ENCODE assay signal across 1 cellular context in the genomic region with DNA sequence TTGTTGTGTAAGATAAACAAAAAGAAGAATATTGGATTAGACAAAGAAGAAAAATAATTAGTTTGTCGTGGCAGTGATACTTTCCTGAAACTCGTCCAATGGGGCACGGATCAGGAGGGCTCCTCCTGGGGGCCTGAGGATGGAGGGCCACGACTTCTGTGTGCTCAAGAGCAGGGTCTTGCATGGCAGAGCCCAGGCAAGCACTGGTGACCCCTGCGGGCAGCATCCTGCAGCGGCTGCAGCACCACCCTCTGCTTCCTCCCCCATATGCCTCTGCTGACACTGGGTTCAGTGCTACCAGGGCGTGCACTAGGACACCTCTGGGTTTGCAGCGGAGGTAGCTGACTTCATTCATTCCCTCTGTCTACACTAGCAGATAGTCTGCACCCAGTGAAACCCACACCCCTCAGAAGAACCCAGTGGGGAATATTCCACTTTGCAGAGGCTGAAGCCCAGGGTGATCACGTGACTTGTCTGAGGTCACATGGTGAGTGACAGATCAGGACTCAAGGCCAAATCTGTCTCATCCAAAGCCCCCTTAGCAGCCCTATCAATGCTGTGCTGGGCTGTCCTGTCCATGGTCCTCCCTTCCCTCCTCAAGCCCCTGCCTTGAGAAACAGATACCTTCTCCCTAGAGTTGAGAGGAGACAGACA.
TF ChIP-seq lines count a peak whose summit lies in the region.

No MANE protein-coding gene starts in this region.

TF ChIP-seq in GM23338, 12 proteins besides CTCF, POLR2A, EP300 and RAD21 (continued from another document):
- TF ChIP-seq, protein P1, sequence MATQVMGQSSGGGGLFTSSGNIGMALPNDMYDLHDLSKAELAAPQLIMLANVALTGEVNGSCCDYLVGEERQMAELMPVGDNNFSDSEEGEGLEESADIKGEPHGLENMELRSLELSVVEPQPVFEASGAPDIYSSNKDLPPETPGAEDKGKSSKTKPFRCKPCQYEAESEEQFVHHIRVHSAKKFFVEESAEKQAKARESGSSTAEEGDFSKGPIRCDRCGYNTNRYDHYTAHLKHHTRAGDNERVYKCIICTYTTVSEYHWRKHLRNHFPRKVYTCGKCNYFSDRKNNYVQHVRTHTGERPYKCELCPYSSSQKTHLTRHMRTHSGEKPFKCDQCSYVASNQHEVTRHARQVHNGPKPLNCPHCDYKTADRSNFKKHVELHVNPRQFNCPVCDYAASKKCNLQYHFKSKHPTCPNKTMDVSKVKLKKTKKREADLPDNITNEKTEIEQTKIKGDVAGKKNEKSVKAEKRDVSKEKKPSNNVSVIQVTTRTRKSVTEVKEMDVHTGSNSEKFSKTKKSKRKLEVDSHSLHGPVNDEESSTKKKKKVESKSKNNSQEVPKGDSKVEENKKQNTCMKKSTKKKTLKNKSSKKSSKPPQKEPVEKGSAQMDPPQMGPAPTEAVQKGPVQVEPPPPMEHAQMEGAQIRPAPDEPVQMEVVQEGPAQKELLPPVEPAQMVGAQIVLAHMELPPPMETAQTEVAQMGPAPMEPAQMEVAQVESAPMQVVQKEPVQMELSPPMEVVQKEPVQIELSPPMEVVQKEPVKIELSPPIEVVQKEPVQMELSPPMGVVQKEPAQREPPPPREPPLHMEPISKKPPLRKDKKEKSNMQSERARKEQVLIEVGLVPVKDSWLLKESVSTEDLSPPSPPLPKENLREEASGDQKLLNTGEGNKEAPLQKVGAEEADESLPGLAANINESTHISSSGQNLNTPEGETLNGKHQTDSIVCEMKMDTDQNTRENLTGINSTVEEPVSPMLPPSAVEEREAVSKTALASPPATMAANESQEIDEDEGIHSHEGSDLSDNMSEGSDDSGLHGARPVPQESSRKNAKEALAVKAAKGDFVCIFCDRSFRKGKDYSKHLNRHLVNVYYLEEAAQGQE (IDR thresholded peaks at IDR 0.05; ENCODE audit: unreplicated experiment) = no peak
- TF ChIP-seq, protein P2, sequence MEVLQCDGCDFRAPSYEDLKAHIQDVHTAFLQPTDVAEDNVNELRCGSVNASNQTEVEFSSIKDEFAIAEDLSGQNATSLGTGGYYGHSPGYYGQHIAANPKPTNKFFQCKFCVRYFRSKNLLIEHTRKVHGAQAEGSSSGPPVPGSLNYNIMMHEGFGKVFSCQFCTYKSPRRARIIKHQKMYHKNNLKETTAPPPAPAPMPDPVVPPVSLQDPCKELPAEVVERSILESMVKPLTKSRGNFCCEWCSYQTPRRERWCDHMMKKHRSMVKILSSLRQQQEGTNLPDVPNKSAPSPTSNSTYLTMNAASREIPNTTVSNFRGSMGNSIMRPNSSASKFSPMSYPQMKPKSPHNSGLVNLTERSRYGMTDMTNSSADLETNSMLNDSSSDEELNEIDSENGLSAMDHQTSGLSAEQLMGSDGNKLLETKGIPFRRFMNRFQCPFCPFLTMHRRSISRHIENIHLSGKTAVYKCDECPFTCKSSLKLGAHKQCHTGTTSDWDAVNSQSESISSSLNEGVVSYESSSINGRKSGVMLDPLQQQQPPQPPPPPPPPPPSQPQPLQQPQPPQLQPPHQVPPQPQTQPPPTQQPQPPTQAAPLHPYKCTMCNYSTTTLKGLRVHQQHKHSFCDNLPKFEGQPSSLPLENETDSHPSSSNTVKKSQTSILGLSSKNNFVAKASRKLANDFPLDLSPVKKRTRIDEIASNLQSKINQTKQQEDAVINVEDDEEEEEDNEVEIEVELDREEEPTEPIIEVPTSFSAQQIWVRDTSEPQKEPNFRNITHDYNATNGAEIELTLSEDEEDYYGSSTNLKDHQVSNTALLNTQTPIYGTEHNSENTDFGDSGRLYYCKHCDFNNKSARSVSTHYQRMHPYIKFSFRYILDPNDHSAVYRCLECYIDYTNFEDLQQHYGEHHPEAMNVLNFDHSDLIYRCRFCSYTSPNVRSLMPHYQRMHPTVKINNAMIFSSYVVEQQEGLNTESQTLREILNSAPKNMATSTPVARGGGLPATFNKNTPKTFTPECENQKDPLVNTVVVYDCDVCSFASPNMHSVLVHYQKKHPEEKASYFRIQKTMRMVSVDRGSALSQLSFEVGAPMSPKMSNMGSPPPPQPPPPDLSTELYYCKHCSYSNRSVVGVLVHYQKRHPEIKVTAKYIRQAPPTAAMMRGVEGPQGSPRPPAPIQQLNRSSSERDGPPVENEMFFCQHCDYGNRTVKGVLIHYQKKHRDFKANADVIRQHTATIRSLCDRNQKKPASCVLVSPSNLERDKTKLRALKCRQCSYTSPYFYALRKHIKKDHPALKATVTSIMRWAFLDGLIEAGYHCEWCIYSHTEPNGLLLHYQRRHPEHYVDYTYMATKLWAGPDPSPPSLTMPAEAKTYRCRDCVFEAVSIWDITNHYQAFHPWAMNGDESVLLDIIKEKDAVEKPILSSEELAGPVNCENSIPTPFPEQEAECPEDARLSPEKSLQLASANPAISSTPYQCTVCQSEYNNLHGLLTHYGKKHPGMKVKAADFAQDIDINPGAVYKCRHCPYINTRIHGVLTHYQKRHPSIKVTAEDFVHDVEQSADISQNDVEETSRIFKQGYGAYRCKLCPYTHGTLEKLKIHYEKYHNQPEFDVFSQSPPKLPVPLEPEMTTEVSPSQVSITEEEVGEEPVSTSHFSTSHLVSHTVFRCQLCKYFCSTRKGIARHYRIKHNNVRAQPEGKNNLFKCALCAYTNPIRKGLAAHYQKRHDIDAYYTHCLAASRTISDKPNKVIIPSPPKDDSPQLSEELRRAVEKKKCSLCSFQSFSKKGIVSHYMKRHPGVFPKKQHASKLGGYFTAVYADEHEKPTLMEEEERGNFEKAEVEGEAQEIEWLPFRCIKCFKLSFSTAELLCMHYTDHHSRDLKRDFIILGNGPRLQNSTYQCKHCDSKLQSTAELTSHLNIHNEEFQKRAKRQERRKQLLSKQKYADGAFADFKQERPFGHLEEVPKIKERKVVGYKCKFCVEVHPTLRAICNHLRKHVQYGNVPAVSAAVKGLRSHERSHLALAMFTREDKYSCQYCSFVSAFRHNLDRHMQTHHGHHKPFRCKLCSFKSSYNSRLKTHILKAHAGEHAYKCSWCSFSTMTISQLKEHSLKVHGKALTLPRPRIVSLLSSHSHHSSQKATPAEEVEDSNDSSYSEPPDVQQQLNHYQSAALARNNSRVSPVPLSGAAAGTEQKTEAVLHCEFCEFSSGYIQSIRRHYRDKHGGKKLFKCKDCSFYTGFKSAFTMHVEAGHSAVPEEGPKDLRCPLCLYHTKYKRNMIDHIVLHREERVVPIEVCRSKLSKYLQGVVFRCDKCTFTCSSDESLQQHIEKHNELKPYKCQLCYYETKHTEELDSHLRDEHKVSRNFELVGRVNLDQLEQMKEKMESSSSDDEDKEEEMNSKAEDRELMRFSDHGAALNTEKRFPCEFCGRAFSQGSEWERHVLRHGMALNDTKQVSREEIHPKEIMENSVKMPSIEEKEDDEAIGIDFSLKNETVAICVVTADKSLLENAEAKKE (CRISPR knock-in tag; IDR thresholded peaks at IDR 0.05) = no peak
TF ChIP-seq in GM23338: peak in this region for 0.
